In genomic region chr16:53007095-53007494, GRCh38 we compare ENCODE assay signal across 1 cellular context.
TF ChIP-seq lines count a peak whose summit lies in the region.

No MANE protein-coding gene starts in this region.

TF ChIP-seq in GM23338, 12 proteins besides CTCF, POLR2A, EP300 and RAD21 (continued from another document):
- TF ChIP-seq ZNF462 (CRISPR knock-in tag; IDR thresholded peaks at IDR 0.05) (no peak), CREB1 (CRISPR knock-in tag; IDR thresholded peaks at IDR 0.05; ENCODE audit: low read depth) (no peak)
